In the genomic region with DNA sequence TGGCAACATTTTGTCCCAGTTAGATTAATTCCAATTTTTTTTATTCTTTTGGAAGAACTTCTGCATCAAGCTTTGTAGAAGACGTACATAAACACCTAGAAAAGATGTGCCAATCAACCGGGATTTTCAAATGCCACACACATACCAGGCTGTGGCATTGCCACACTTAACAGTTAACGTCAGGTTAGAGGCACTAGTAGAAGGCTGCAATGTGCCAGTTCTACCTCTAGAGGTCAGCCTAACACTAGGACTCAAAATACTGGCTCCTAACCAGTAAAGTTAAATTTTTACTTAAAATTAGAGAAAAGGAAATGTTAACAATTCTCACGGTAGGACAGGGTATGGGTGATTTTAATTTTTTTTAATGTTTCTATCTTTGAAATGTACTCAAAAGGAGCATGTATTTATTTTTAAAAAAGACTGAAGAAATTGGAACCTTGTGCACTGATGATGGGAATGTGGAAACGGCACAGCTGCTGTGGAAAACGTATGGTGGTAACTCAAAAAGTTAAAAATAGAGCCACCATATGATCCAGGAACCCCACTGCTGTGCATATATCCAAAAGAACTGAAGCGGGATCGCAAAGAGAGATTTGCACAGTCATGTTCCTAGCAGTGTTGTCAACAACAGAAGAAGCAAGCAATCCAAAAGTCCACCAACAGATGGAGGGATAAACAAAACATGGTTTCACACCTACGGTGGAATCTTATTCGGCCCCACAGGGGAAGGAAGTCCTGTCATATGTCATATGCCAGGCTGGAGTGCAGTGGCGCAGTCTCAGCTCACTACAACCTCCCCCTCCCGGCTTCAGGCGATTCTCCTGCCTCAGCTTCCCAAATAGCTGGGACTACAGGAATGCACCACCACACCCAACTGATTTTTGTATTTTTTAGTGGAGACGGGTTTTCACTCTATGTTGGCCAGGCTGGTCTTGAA, we compare ENCODE assay signal across 1 cellular context.
TF ChIP-seq lines count a peak whose summit lies in the region.

No MANE protein-coding gene starts in this region.

TF ChIP-seq in endothelial cell of umbilical vein, 7 proteins besides CTCF, POLR2A, EP300 and RAD21:
- TF ChIP-seq, protein P1, sequence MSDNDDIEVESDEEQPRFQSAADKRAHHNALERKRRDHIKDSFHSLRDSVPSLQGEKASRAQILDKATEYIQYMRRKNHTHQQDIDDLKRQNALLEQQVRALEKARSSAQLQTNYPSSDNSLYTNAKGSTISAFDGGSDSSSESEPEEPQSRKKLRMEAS (IDR thresholded peaks at IDR 0.05; ENCODE audit: insufficient read depth, insufficient read length) = no peak
- TF ChIP-seq FOS (IDR thresholded peaks at IDR 0.05; ENCODE audit: borderline replicate concordance, insufficient read depth, low read length) (no peak), GATA2 (IDR thresholded peaks at IDR 0.05; ENCODE audit: insufficient read depth, insufficient read length, low read depth, low read length) (no peak), EZH2 (IDR thresholded peaks at IDR 0.05; ENCODE audit: borderline replicate concordance, low read depth, low read length, severe bottlenecking) (no peak), POLR2AphosphoS5 (IDR thresholded peaks at IDR 0.05; ENCODE audit: insufficient read depth, low read depth, low read length) (no peak), MYC (IDR thresholded peaks at IDR 0.05; ENCODE audit: low read depth, low read length) (no peak), JUN (IDR thresholded peaks at IDR 0.05; ENCODE audit: borderline replicate concordance, insufficient read depth, insufficient read length, low read depth) (no peak)
